17 cellular contexts compared by ENCODE assay signal in the genomic region with DNA sequence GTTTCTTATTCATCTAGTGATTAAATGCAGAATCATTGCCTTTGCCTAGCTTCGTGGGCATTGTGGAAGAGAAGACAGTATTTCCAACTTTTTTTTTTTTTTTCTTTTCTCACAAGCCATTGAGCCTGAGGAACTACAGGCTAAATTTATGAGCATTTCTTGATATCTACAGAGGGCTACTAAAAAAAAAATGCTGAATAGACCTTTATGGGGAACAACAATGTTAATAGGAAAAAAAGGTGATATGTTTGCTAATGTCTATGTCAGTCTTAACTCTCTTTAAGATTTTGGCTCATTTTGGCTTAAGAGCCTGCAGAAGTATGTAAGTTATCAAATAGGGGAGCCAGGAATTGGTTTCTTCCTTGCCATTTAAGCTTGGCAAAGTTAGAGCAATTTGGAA. TPM values are rescaled to one million over a fixed set of nuclear protein-coding genes. Genes with fewer than 3 reads are reported as not detected.
DNase-seq lines count a peak whose midpoint lies in the region; ATAC-seq and TF ChIP-seq lines count a peak whose summit lies in the region.
"Had no signal": no experiment of that assay in that cellular context is flagged by ENCODE, and none has a peak within 500 bp of the region (broad histone marks: within the 10 kb centered on the region; RNA-seq: fewer than 3 reads in every experiment).

No MANE protein-coding gene starts in this region.

- H3K14ac ChIP-seq in IMR-90 (replicated peaks; ENCODE audit: low read depth, low read length) = no peak overlapping the region

- H3K4me1 Mint-ChIP-seq in brain = peaks cover 47% of the 10 kb centered on the region
- H3K4me1 Mint-ChIP-seq in memory B cell = peaks cover 23% of the 10 kb centered on the region

- WGBS in IMR-90 (ENCODE audit: extremely low coverage in 2 of 2, insufficient read length in 1 of 2), 2 experiments = no CpG with 5 or more reads among the region's 1 CpG
- WGBS in thyroid gland, 2 donors = 20 to 25% methylated on average over 1 of the region's 1 CpG
- 53 to 77% (median 55%) methylated on average over 1 of the region's 1 CpG for WGBS in psoas muscle, 3 donors

- peaks cover 15 to 70% of the 10 kb centered on the region in 2 experiments; a peak in 3 of 4 replicates for H3K79me1 ChIP-seq in IMR-90 (ENCODE audit: low read depth in 1 of 2, low read length in 2 of 2)

- H3K9me1 ChIP-seq in IMR-90 (ENCODE audit: insufficient read depth, low read length) = peaks cover 7% of the 10 kb centered on the region; the same call in 1 of the 2 replicates

- CTCF ChIA-PET in IMR-90 (lab: Yijun Ruan, JAX) = no interaction called here

- H2AFZ ChIP-seq in IMR-90 (replicated peaks; ENCODE audit: low read length, poor library complexity) = no peak overlapping the region

- H3K4me1 ChIP-seq in IMR-90 (ENCODE audit: control insufficient read depth, insufficient read depth, low read length) (peaks cover 4% of the 10 kb centered on the region; the same call in 1 of the 2 replicates), thyroid gland (peaks cover 28 to 29% of the 10 kb centered on the region in 2 donors), psoas muscle (peaks cover 2% of the 10 kb centered on the region)

- POLR2A ChIA-PET in IMR-90 (lab: Charles Lee; ENCODE audit: unreplicated experiment) = interaction anchor here (1.0 kb wide), 1 partner anchor 13 kb away, joined by 5 read pairs; no protein-coding TSS in a partner anchor

- intact Hi-C loops in IMR-90 (cut with micrococcal nuclease) (no loop called here), thyroid gland (cut with DNase I) (no loop called here), psoas muscle (cut with DNase I) (no loop called here)

- H3K27me3 ChIP-seq in IMR-90 (ENCODE audit: control insufficient read depth, insufficient read depth, low read length) (no peaks in the 10 kb centered on the region), thyroid gland (no peaks in the 10 kb centered on the region), psoas muscle (ENCODE audit: insufficient read depth in 3 of 3, low read length in 2 of 3) (no peaks in the 10 kb centered on the region)
- H3K27me3 ChIP-seq: adrenal gland, BLaER1, neutrophil, testis had no signal

- H3K9ac ChIP-seq in IMR-90 (ENCODE audit: low read depth, low read length) = no peak overlapping the region
- H3K9ac ChIP-seq: BLaER1 had no signal

- no peak overlapping the region for H4K8ac ChIP-seq in IMR-90 (ENCODE audit: low read depth in 2 of 2, low read length in 2 of 2)

- H2AK5ac ChIP-seq in IMR-90 (ENCODE audit: low read depth, low read length) = no peak overlapping the region

- H2BK120ac ChIP-seq in IMR-90 (ENCODE audit: low read depth, low read length) = no peak overlapping the region

- H3K4me3 ChIP-seq in IMR-90 (ENCODE audit: insufficient read depth, low read depth, low read length) (no peak overlapping the region), thyroid gland (replicated peaks in 1 of 3) (no peak overlapping the region), psoas muscle (no peak overlapping the region)
- H3K4me3 ChIP-seq: adrenal gland, BLaER1, testis had no signal

- dilution Hi-C loops in IMR-90 (cut with HindIII; ENCODE audit: low sequenced_read_pairs, unreplicated experiment) = no loop called here

- no peak overlapping the region for H3K56ac ChIP-seq in IMR-90 (ENCODE audit: extremely low read depth, insufficient read depth, low read length)

- no peak overlapping the region for H4K91ac ChIP-seq in IMR-90 (ENCODE audit: insufficient read depth, low read depth, low read length)

- H2BK5ac ChIP-seq in IMR-90 (ENCODE audit: low read depth, low read length, poor library complexity, severe bottlenecking) = no peak overlapping the region

- H3K27me3 Mint-ChIP-seq in brain = no peaks in the 10 kb centered on the region
- no peaks in the 10 kb centered on the region for H3K27me3 Mint-ChIP-seq in memory B cell
- H3K27me3 Mint-ChIP-seq: activated CD8-positive, alpha-beta T cell treated with anti-CD3 and anti-CD28 coated beads for 36 hours had no signal

- H3K4me3 Mint-ChIP-seq in brain (peak overlapping the region; percentile 62 to 89 (median 84)), memory B cell (no peak overlapping the region)
- H3K4me3 Mint-ChIP-seq: activated CD8-positive, alpha-beta T cell treated with anti-CD3 and anti-CD28 coated beads for 36 hours had no signal

- H3K36me3 ChIP-seq in IMR-90 (ENCODE audit: control insufficient read depth, insufficient read depth, low read length) (peaks cover 2% of the 10 kb centered on the region; the same call in 1 of the 2 replicates), thyroid gland (no peaks in the 10 kb centered on the region), psoas muscle (ENCODE audit: insufficient read depth in 1 of 2, low read depth in 1 of 2) (peaks cover 0 to 6% of the 10 kb centered on the region in 2 donors)

- BruUV-seq in IMR-90 (replicated peaks; lab: Mats Ljungman, UMichigan) = no TSS peak

- H3K18ac ChIP-seq in IMR-90 (ENCODE audit: low read depth, low read length) = no peak overlapping the region

- H3K9me3 Mint-ChIP-seq in brain (no peaks in the 10 kb centered on the region), memory B cell (no peaks in the 10 kb centered on the region)
- H3K9me3 Mint-ChIP-seq: activated CD8-positive, alpha-beta T cell treated with anti-CD3 and anti-CD28 coated beads for 36 hours had no signal

- H3K27ac Mint-ChIP-seq in brain (peak overlapping the region; percentile 44 to 98 (median 92)), memory B cell (peak overlapping the region; percentile 76)

- TF ChIP-seq POLR2A in IMR-90 (IDR thresholded peaks at IDR 0.05; ENCODE audit: low read depth, low read length) (no peak), thyroid gland (IDR thresholded peaks at IDR 0.05) (no peak)

- no peak for TF ChIP-seq RAD21 in IMR-90 (IDR thresholded peaks at IDR 0.05; ENCODE audit: low read length)

- H3K23ac ChIP-seq in IMR-90 (ENCODE audit: low read depth, low read length) = no peak overlapping the region

- in situ Hi-C loops in IMR-90 (cut with MboI; ENCODE audit: low sequenced_read_pairs) = no loop called here

- no peak overlapping the region for H2BK20ac ChIP-seq in IMR-90 (ENCODE audit: low read depth, low read length)

- DNase-seq in IMR-90 = no peak
- no peak for DNase-seq in memory B cell (ENCODE audit: low spot score in 2 of 2)
- no peak for DNase-seq in thyroid gland
- no peak for DNase-seq in NK-92 (lab: John Stamatoyannopoulos, UW; ENCODE audit: unreplicated experiment)
- DNase-seq in NCI-H345 treated with DMSO at 0.1 percent for 48 hours (lab: John Stamatoyannopoulos, UW; ENCODE audit: unreplicated experiment) = no peak
- no peak for DNase-seq in psoas muscle
- DNase-seq: activated CD8-positive, alpha-beta T cell treated with anti-CD3 and anti-CD28 coated beads for 36 hours; DMS153; NCI-H1092 treated with DMSO at 0.1 percent for 48 hours; NCI-H2171 treated with DMSO at 0.1 percent for 48 hours; NCI-H774 had no signal

- no peak overlapping the region for H4K5ac ChIP-seq in IMR-90 (ENCODE audit: low read depth, low read length)

- no peak overlapping the region for H3K4ac ChIP-seq in IMR-90 (ENCODE audit: low read depth, low read length)

- peaks cover 40% of the 10 kb centered on the region for H3K36me3 Mint-ChIP-seq in brain
- peaks cover 10% of the 10 kb centered on the region for H3K36me3 Mint-ChIP-seq in memory B cell

- H3K9me3 ChIP-seq in IMR-90 (ENCODE audit: control insufficient read depth, insufficient read depth, low read length) (no peaks in the 10 kb centered on the region), thyroid gland (no peaks in the 10 kb centered on the region), psoas muscle (no peaks in the 10 kb centered on the region)
- H3K9me3 ChIP-seq: adrenal gland, BLaER1, neutrophil, testis had no signal

- TF ChIP-seq CTCF in IMR-90 (conservative IDR thresholded peaks at IDR 0.05; ENCODE audit: low read depth, low read length) (no peak), brain (conservative IDR thresholded peaks at IDR 0.05) (no peak), thyroid gland (IDR thresholded peaks at IDR 0.05) (no peak), psoas muscle (IDR thresholded peaks at IDR 0.05) (no peak)

- ATAC-seq in IMR-90 (ENCODE audit: low read depth) (no peak), memory B cell (ENCODE audit: low read depth) (no peak), GM21367 (IDR thresholded peaks at IDR 0.05; ENCODE audit: unreplicated experiment) (no peak), psoas muscle (no peak)
- ATAC-seq: activated CD8-positive, alpha-beta T cell treated with anti-CD3 and anti-CD28 coated beads for 36 hours had no signal

- H3K27ac ChIP-seq in IMR-90 (ENCODE audit: insufficient read depth, low read length) = no peak overlapping the region
- H3K27ac ChIP-seq in thyroid gland = peak overlapping the region; percentile 56 to 81 (median 80)
- H3K27ac ChIP-seq in psoas muscle = no peak overlapping the region
- H3K27ac ChIP-seq: BLaER1, neutrophil had no signal

- no peak overlapping the region for H3K4me2 ChIP-seq in IMR-90 (ENCODE audit: low read depth, low read length)
- H3K4me2 ChIP-seq: BLaER1 had no signal

- peaks cover 17% of the 10 kb centered on the region for H4K20me1 ChIP-seq in IMR-90 (ENCODE audit: insufficient read depth, low read length)

- H2BK15ac ChIP-seq in IMR-90 (ENCODE audit: low read depth, low read length) = no peak overlapping the region

- no peak overlapping the region for H2AK9ac ChIP-seq in IMR-90 (replicated peaks; ENCODE audit: low read depth, low read length, poor library complexity)

TF ChIP-seq in IMR-90, 13 proteins besides CTCF, POLR2A, EP300 and RAD21:
- TF ChIP-seq SMC3 (IDR thresholded peaks at IDR 0.05; ENCODE audit: low read depth, low read length) (no peak), MAFK (IDR thresholded peaks at IDR 0.05; ENCODE audit: low read depth, low read length) (peak; percentile 38), BHLHE40 (IDR thresholded peaks at IDR 0.05; ENCODE audit: low read depth, low read length) (no peak), CEBPB (IDR thresholded peaks at IDR 0.05; ENCODE audit: low read depth, low read length) (no peak)

RNA-seq across cellular contexts. Expression of a gene that starts 6.0 kb away (rescaled TPM):
- total RNA-seq in IMR-90 (2012; rRNA removed) (2.0 and 2.8 TPM in 2 replicates), thyroid gland (10 to 100 TPM; 13.2 to 14.6 (median 14.5) TPM), psoas muscle (1 to 10 TPM; 6.8 to 9.6 (median 8.4) TPM)
- polyA plus RNA-seq in IMR-90 (2012; rRNA removed) (8.9 and 10.4 TPM in 2 replicates), brain (ENCODE audit: insufficient read depth, low read depth, low replicate concordance) (26.4 TPM), psoas muscle (10 to 100 TPM in 1 of 3 donors, 1 to 10 TPM in 2; 4.0 to 10.5 (median 4.8) TPM)
- 4.5 and 5.4 TPM in 2 replicates for polyA plus RNA-seq in IMR-90 (2012; cell fraction: cytosol; rRNA removed)
- polyA plus RNA-seq in IMR-90 (2012; cell fraction: nucleus; rRNA removed; ENCODE audit: low replicate concordance) = 9.3 and 12.3 TPM in 2 replicates

RNA-seq across cellular contexts. Expression of a gene that starts 47.9 kb away (rescaled TPM):
- total RNA-seq in IMR-90 (2012; rRNA removed) = 0.28 and 0.54 TPM in 2 replicates
- polyA plus RNA-seq in IMR-90 (2012; rRNA removed) = 5.6 and 6.3 TPM in 2 replicates
- polyA plus RNA-seq in IMR-90 (2012; cell fraction: cytosol; rRNA removed) = 2.3 and 2.8 TPM in 2 replicates
- polyA plus RNA-seq in IMR-90 (2012; cell fraction: nucleus; rRNA removed; ENCODE audit: low replicate concordance) = 39.7 and 48.9 TPM in 2 replicates
- 14.2 TPM for polyA plus RNA-seq in brain (ENCODE audit: insufficient read depth, low read depth, low replicate concordance)
- total RNA-seq in thyroid gland = 1 to 10 TPM; 1.3 to 5.2 (median 4.1) TPM
- 1 to 10 TPM; 2.8 to 5.7 (median 3.9) TPM for total RNA-seq in psoas muscle
- 1 to 10 TPM; 1.7 to 4.2 (median 3.5) TPM for polyA plus RNA-seq in psoas muscle

Comparison
In these comparisons a context has a peak if more than half of its experiments do, and no peak if none do; other contexts are left out.
1. H3K27ac ChIP-seq: peak in thyroid gland (3 of 3); none in IMR-90 (single experiment) and psoas muscle (single experiment).